8 cellular contexts compared by ENCODE assay signal in the genomic region with DNA sequence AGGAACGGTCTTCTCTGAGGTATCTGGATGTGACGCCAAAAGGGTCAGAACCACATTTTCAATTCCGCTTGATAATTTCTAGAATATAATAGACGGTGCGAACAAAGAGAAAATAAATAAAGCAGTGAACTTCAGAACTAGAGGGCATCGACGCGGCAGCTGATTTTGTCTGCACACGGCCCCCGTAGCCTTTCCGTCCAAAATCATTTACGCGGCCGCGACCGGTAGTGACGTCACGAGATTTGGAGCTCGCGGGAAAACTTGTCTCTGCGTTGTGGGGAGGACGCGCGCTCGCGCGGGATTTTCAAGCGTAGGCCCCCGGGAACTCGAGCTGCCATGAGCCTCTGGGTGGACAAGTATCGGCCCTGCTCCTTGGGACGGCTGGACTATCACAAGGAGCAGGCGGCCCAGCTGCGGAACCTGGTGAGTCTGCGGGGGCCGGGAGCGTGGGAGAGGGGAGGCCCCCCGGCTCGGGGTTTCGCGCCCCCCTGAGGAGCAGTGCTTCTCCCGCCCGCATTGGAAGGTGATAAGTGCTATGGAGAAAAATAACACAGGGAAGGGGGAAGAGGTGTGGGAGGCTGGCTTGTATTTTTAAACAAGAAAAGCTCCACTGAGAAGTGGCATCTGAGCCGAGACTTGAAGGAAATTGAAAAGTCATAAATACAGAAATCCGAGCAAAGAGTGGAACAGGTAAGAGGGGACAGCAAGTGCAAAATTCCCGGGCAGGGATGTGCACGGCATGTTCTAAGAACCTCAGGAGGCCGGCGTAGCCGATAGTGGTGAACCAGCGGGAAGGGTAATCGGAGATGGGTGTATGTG. TPM values are rescaled to one million over a fixed set of nuclear protein-coding genes. Genes with fewer than 3 reads are reported as not detected.
DNase-seq lines count a peak whose midpoint lies in the region; ATAC-seq and TF ChIP-seq lines count a peak whose summit lies in the region.

A gene with protein sequence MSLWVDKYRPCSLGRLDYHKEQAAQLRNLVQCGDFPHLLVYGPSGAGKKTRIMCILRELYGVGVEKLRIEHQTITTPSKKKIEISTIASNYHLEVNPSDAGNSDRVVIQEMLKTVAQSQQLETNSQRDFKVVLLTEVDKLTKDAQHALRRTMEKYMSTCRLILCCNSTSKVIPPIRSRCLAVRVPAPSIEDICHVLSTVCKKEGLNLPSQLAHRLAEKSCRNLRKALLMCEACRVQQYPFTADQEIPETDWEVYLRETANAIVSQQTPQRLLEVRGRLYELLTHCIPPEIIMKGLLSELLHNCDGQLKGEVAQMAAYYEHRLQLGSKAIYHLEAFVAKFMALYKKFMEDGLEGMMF (plus strand): TSS at position 307 of the 819 bp plus-strand sequence. CDS start 30 bp downstream, at position 337.

- H3K4me3 ChIP-seq in DOHH2 (ENCODE audit: low read length): peak within 1 kb of the TSS; percentile 85
- peak within 1 kb of the TSS; percentile 98 for H3K4me3 ChIP-seq in GM23338
- peak within 1 kb of the TSS; percentile 81 for H3K4me3 ChIP-seq in LNCaP clone FGC (ENCODE audit: low read depth, low read length)
- H3K4me3 ChIP-seq in fibroblast of lung (replicated peaks in 1 of 4; ENCODE audit: control extremely low read depth in 1 of 4, insufficient read depth in 1 of 4, low read depth in 3 of 4, low read length in 4 of 4): peak within 1 kb of the TSS; percentile 53 to 94 (median 82)

- peaks cover 8% of the 10 kb centered on the region for H3K27me3 Mint-ChIP-seq in GM23338 (ENCODE audit: insufficient read depth, low read depth, poor library complexity)
- no peaks in the 10 kb centered on the region for H3K27me3 Mint-ChIP-seq in activated T-helper 17 cell treated with anti-CD3 and anti-CD28 coated beads, Interleukin-2, amount 50 U/mL, for 72 hours
- peaks cover 0 to 2% (median 0%) of the 10 kb centered on the region in 5 donors for H3K27me3 Mint-ChIP-seq in naive thymus-derived CD8-positive, alpha-beta T cell

- peaks cover 29% of the 10 kb centered on the region for H3K36me3 Mint-ChIP-seq in GM23338 (ENCODE audit: low read depth)
- H3K36me3 Mint-ChIP-seq in activated T-helper 17 cell treated with anti-CD3 and anti-CD28 coated beads, Interleukin-2, amount 50 U/mL, for 72 hours (ENCODE audit: low read depth): peaks cover 55% of the 10 kb centered on the region
- H3K36me3 Mint-ChIP-seq in naive thymus-derived CD8-positive, alpha-beta T cell: peaks cover 0 to 15% (median 11%) of the 10 kb centered on the region in 3 donors

- TF ChIP-seq CTCF in DOHH2 (IDR thresholded peaks at IDR 0.05; ENCODE audit: low read depth, low read length, poor library complexity, severe bottlenecking) (peak; percentile 32), GM23338 (conservative IDR thresholded peaks at IDR 0.05; ENCODE audit: low read depth in 2 of 2) (no peak), LNCaP clone FGC (IDR thresholded peaks at IDR 0.05; ENCODE audit: control insufficient read depth, extremely low read depth, insufficient read depth) (no peak), RWPE1 (conservative IDR thresholded peaks at IDR 0.05; ENCODE audit: low read depth) (no peak), fibroblast of lung (conservative IDR thresholded peaks at IDR 0.05 in 1 of 2, IDR thresholded peaks at IDR 0.05 in 1 of 2; ENCODE audit: low read depth in 1 of 2, low read length in 2 of 2) (no peak)

- no peaks in the 10 kb centered on the region for H3K27me3 ChIP-seq in DOHH2 (ENCODE audit: control insufficient read depth, low read length)
- H3K27me3 ChIP-seq in GM23338 (ENCODE audit: insufficient read depth): no peaks in the 10 kb centered on the region
- no peaks in the 10 kb centered on the region for H3K27me3 ChIP-seq in fibroblast of lung (ENCODE audit: control insufficient read depth, insufficient read depth, low read length)

- H3K36me3 ChIP-seq in DOHH2 (ENCODE audit: control insufficient read depth, low read length) (peaks cover 46% of the 10 kb centered on the region), GM23338 (ENCODE audit: insufficient read depth) (peaks cover 19% of the 10 kb centered on the region), fibroblast of lung (ENCODE audit: control insufficient read depth, insufficient read depth, low read length) (no peaks in the 10 kb centered on the region)

- H3K9me3 ChIP-seq in DOHH2 (ENCODE audit: control insufficient read depth, insufficient read depth, low read length): no peaks in the 10 kb centered on the region
- no peaks in the 10 kb centered on the region for H3K9me3 ChIP-seq in fibroblast of lung (ENCODE audit: control insufficient read depth, insufficient read depth, low read depth, low read length)

- H3K4me1 ChIP-seq in DOHH2 (ENCODE audit: control insufficient read depth, low read length) (peaks cover 18% of the 10 kb centered on the region), GM23338 (ENCODE audit: insufficient read depth) (no peaks in the 10 kb centered on the region; the same call in 1 of the 2 replicates), fibroblast of lung (ENCODE audit: control insufficient read depth, extremely low read depth, insufficient read depth, low read length) (no peaks in the 10 kb centered on the region)

- H3K27ac Mint-ChIP-seq in GM23338: peak within 1 kb of the TSS; percentile 97
- peak within 1 kb of the TSS; percentile 98 for H3K27ac Mint-ChIP-seq in activated T-helper 17 cell treated with anti-CD3 and anti-CD28 coated beads, Interleukin-2, amount 50 U/mL, for 72 hours
- peak within 1 kb of the TSS; percentile 91 to 97 (median 94) for H3K27ac Mint-ChIP-seq in naive thymus-derived CD8-positive, alpha-beta T cell

- DNase-seq in GM23338 (ENCODE audit: low spot score) (peak; percentile 95), LNCaP clone FGC (ENCODE audit: low read depth) (peak; percentile 81), RWPE1 (ENCODE audit: low spot score) (peak; percentile 87), fibroblast of lung (ENCODE audit: low read depth in 2 of 2) (peak; percentile 95 to 96)
- DNase-seq in naive thymus-derived CD8-positive, alpha-beta T cell: peak; percentile 77 to 94 (median 89)
- DNase-seq in stimulated activated naive CD4-positive, alpha-beta T cell (lab: John Stamatoyannopoulos, UW): peak; percentile 74 to 91 (median 84)

- POLR2A ChIA-PET in RWPE1 (lab: Yijun Ruan, JAX; ENCODE audit: low non-redundant PET): interaction anchor here (0.7 kb wide), 1 partner anchor 27 kb away, joined by 6 read pairs; no protein-coding TSS in a partner anchor
- POLR2A ChIA-PET in naive thymus-derived CD8-positive, alpha-beta T cell (lab: Charles Lee): interaction anchor here (0.5 to 2.1 kb wide), 10 partner anchors 21 to 1503 kb away, joined by 3 to 8 read pairs (median 4); a partner anchor contains a TSS

- H3K4me3 Mint-ChIP-seq in GM23338: peak within 1 kb of the TSS; percentile 97
- peak within 1 kb of the TSS; percentile 98 for H3K4me3 Mint-ChIP-seq in activated T-helper 17 cell treated with anti-CD3 and anti-CD28 coated beads, Interleukin-2, amount 50 U/mL, for 72 hours
- peak within 1 kb of the TSS; percentile 90 to 98 (median 95) for H3K4me3 Mint-ChIP-seq in naive thymus-derived CD8-positive, alpha-beta T cell

- H3K79me2 ChIP-seq in DOHH2 (ENCODE audit: control insufficient read depth, low read length) (peaks cover 50% of the 10 kb centered on the region), GM23338 (replicated peaks; ENCODE audit: insufficient read depth) (peaks cover 50% of the 10 kb centered on the region), fibroblast of lung (ENCODE audit: control insufficient read depth, insufficient read depth, low read length) (peaks cover 18% of the 10 kb centered on the region)

- peak within 1 kb of the TSS; percentile 66 for H2AFZ ChIP-seq in GM23338
- H2AFZ ChIP-seq in fibroblast of lung (ENCODE audit: low read length): peak within 1 kb of the TSS; percentile 88

- H3F3A ChIP-seq in DOHH2 (ENCODE audit: control insufficient read depth, insufficient read depth): no peaks in the 10 kb centered on the region; the same call in 1 of the 2 replicates
- H3F3A ChIP-seq in GM23338 (replicated peaks; ENCODE audit: low read depth): no peaks in the 10 kb centered on the region

- peaks cover 4% of the 10 kb centered on the region; the same call in 1 of the 3 replicates for H3K4me1 Mint-ChIP-seq in GM23338
- H3K4me1 Mint-ChIP-seq in activated T-helper 17 cell treated with anti-CD3 and anti-CD28 coated beads, Interleukin-2, amount 50 U/mL, for 72 hours: peaks cover 18% of the 10 kb centered on the region
- H3K4me1 Mint-ChIP-seq in naive thymus-derived CD8-positive, alpha-beta T cell: peaks cover 13 to 19% (median 16%) of the 10 kb centered on the region in 4 donors

- H4K20me1 ChIP-seq in DOHH2 (ENCODE audit: control insufficient read depth, insufficient read depth, low read depth, low read length) (peaks cover 3% of the 10 kb centered on the region; the same call in 1 of the 2 replicates), GM23338 (replicated peaks; ENCODE audit: insufficient read depth) (no peaks in the 10 kb centered on the region; the same call in 1 of the 2 replicates), fibroblast of lung (ENCODE audit: control insufficient read depth, extremely low read depth, insufficient read depth, low read length) (no peaks in the 10 kb centered on the region)

- no peaks in the 10 kb centered on the region for H3K9me2 ChIP-seq in DOHH2 (replicated peaks; ENCODE audit: control insufficient read depth, low read length)
- H3K9me2 ChIP-seq in GM23338 (ENCODE audit: insufficient read depth): no peaks in the 10 kb centered on the region

- CTCF ChIA-PET in RWPE1 (lab: Yijun Ruan, JAX): interaction anchor here (0.6 kb wide), 1 partner anchor 1282 kb away, joined by 3 read pairs; no protein-coding TSS in a partner anchor

- H3K9ac ChIP-seq in fibroblast of lung (ENCODE audit: insufficient read depth, low read length): peak within 1 kb of the TSS; percentile 73

- ATAC-seq in GM23338: peak; percentile 96
- peak; percentile 98 for ATAC-seq in activated T-helper 17 cell treated with anti-CD3 and anti-CD28 coated beads, Interleukin-2, amount 50 U/mL, for 72 hours (replicated peaks)
- peak; percentile 94 to 95 for ATAC-seq in naive thymus-derived CD8-positive, alpha-beta T cell

- H3K27ac ChIP-seq in DOHH2 (ENCODE audit: low read depth, low read length) (peak within 1 kb of the TSS; percentile 45), GM23338 (ENCODE audit: low read depth) (peak within 1 kb of the TSS; percentile 68; the same call in 1 of the 2 replicates), RWPE1 (peak within 1 kb of the TSS; percentile 89), fibroblast of lung (ENCODE audit: insufficient read depth, low read length) (peak within 1 kb of the TSS; percentile 58)

- no peaks in the 10 kb centered on the region; the same call in 2 of the 3 replicates for H3K9me3 Mint-ChIP-seq in GM23338
- no peaks in the 10 kb centered on the region for H3K9me3 Mint-ChIP-seq in activated T-helper 17 cell treated with anti-CD3 and anti-CD28 coated beads, Interleukin-2, amount 50 U/mL, for 72 hours
- no peaks in the 10 kb centered on the region for H3K9me3 Mint-ChIP-seq in naive thymus-derived CD8-positive, alpha-beta T cell

- H3K4me2 ChIP-seq in DOHH2 (ENCODE audit: low read length) (peak within 1 kb of the TSS; percentile 62), GM23338 (peak within 1 kb of the TSS; percentile 74), fibroblast of lung (ENCODE audit: extremely low read depth, insufficient read depth, low read length) (peak within 1 kb of the TSS; percentile 90)

RNA-seq across cellular contexts. Expression of the gene that starts here (rescaled TPM):
- 75.5 and 84.7 TPM in 2 replicates for total RNA-seq in GM23338 (2014; rRNA removed; shearing (Covaris generic))
- 41.0 and 48.7 TPM in 2 replicates for polyA plus RNA-seq in GM23338 (2016; fragmentation: Nextera tagmentation; extraction: Ambion mirVana)
- total RNA-seq in activated T-helper 17 cell treated with anti-CD3 and anti-CD28 coated beads, Interleukin-2, amount 50 U/mL, for 72 hours: 10 to 100 TPM; 46.8 to 55.0 TPM
- total RNA-seq in fibroblast of lung: 1.8 and 3.1 TPM in 2 replicates
- polyA plus RNA-seq in fibroblast of lung: 13.4 and 28.9 TPM in 2 replicates
- polyA plus RNA-seq in fibroblast of lung (2012): 7.1 and 16.0 TPM in 2 replicates
- 0.47 and 1.4 TPM in 2 replicates for polyA minus RNA-seq in fibroblast of lung (ENCODE audit: low replicate concordance)
- total RNA-seq in naive thymus-derived CD8-positive, alpha-beta T cell: 1 to 10 TPM; 5.4 to 6.8 TPM
- polyA plus RNA-seq in naive thymus-derived CD8-positive, alpha-beta T cell: 1 to 10 TPM; 4.3 to 5.0 (median 4.4) TPM

Comparison
In these comparisons a context has a peak if more than half of its experiments do, and no peak if none do; other contexts are left out.
1. Peak in every context shown above with its lines: DNase-seq, ATAC-seq, H3K4me3 ChIP-seq and H3K27ac ChIP-seq.